Comparison of ENCODE assay signal across 1 cellular context in the genomic region with DNA sequence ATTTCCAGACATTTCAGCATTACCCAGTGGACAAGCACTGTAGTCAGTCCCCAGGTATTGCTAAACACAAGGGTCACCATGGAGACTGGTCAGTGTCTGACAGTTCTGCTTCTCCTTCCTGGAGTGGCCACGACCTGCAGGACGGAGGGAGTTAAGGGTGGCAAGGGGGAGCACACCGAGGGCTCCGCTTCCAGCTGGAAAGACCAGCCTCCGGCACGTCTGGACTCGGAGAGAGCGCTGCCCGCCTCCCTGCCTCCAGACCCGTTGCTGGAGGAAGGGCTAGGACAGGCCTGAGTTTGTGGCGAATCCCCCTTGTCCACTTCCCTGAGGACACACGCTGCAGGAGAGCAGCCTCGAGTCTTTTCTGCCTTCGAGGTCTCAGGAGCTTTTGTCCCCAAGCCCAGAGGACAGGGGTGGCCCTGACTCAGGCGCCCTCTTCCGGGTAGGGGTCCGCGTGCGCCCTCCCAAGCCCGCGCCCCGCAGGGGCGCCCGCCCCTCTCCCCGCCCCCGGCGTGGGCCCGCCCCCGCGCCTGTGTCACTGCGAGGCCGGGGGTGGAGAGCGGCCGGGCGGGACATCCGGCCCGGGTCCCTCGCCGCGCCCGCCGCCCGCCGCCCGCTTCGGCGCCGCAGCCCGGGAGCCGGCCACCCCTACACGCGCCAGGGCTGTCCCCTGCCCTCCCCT.
TF ChIP-seq lines count a peak whose summit lies in the region.

CHST14 (plus strand) TSS at position 562 of the 682 bp plus-strand sequence. CDS start 230 bp downstream, outside the sequence.

TF ChIP-seq in HepG2, 621 proteins besides CTCF, POLR2A, EP300 and RAD21 (continued from another document):
- TF ChIP-seq ZKSCAN1 (IDR thresholded peaks at IDR 0.05; ENCODE audit: low read length) = no peak
- peak; percentile 35; the same call in 1 of the 2 replicates for TF ChIP-seq ZFY (CRISPR knock-in tag; IDR thresholded peaks at IDR 0.05)
- TF ChIP-seq, protein P1, sequence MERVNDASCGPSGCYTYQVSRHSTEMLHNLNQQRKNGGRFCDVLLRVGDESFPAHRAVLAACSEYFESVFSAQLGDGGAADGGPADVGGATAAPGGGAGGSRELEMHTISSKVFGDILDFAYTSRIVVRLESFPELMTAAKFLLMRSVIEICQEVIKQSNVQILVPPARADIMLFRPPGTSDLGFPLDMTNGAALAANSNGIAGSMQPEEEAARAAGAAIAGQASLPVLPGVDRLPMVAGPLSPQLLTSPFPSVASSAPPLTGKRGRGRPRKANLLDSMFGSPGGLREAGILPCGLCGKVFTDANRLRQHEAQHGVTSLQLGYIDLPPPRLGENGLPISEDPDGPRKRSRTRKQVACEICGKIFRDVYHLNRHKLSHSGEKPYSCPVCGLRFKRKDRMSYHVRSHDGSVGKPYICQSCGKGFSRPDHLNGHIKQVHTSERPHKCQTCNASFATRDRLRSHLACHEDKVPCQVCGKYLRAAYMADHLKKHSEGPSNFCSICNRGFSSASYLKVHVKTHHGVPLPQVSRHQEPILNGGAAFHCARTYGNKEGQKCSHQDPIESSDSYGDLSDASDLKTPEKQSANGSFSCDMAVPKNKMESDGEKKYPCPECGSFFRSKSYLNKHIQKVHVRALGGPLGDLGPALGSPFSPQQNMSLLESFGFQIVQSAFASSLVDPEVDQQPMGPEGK (CRISPR knock-in tag; IDR thresholded peaks at IDR 0.05) = 0 out of 2 replicates have a peak, but pooled peaks have one; percentile 38
- peak; percentile 90 for TF ChIP-seq ZNF770 (CRISPR knock-in tag; IDR thresholded peaks at IDR 0.05)
- TF ChIP-seq ZNF550 (CRISPR knock-in tag; IDR thresholded peaks at IDR 0.05; ENCODE audit: borderline replicate concordance) = 0 out of 2 replicates have a peak, but pooled peaks have one; percentile 41
- TF ChIP-seq ZSCAN20 (CRISPR knock-in tag; IDR thresholded peaks at IDR 0.05; ENCODE audit: borderline replicate concordance) = peak; percentile 59; the same call in 1 of the 2 replicates
- TF ChIP-seq RXRA (CRISPR knock-in tag; IDR thresholded peaks at IDR 0.05) = peak; percentile 13; the same call in 1 of the 2 replicates
- TF ChIP-seq KDM2A (CRISPR knock-in tag; IDR thresholded peaks at IDR 0.05; ENCODE audit: borderline replicate concordance, low read depth) = peak; percentile 75; the same call in 1 of the 2 replicates
- no peak for TF ChIP-seq SOX5 (CRISPR knock-in tag; IDR thresholded peaks at IDR 0.05; ENCODE audit: borderline replicate concordance)
- TF ChIP-seq ZNF768 (CRISPR knock-in tag; IDR thresholded peaks at IDR 0.05) = 0 out of 2 replicates have a peak, but pooled peaks have one; percentile 16
- no peak for TF ChIP-seq ZNF616 (CRISPR knock-in tag; IDR thresholded peaks at IDR 0.05; ENCODE audit: low read depth)
- peak; percentile 39; the same call in 1 of the 2 replicates for TF ChIP-seq MYC (CRISPR knock-in tag; IDR thresholded peaks at IDR 0.05; ENCODE audit: borderline replicate concordance)
- peak; percentile 12; the same call in 1 of the 2 replicates for TF ChIP-seq CCDC6 (CRISPR knock-in tag; IDR thresholded peaks at IDR 0.05)
- no peak for TF ChIP-seq ZIK1 (CRISPR knock-in tag; IDR thresholded peaks at IDR 0.05; ENCODE audit: borderline replicate concordance, low read depth)
- TF ChIP-seq, protein P2, sequence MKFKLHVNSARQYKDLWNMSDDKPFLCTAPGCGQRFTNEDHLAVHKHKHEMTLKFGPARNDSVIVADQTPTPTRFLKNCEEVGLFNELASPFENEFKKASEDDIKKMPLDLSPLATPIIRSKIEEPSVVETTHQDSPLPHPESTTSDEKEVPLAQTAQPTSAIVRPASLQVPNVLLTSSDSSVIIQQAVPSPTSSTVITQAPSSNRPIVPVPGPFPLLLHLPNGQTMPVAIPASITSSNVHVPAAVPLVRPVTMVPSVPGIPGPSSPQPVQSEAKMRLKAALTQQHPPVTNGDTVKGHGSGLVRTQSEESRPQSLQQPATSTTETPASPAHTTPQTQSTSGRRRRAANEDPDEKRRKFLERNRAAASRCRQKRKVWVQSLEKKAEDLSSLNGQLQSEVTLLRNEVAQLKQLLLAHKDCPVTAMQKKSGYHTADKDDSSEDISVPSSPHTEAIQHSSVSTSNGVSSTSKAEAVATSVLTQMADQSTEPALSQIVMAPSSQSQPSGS (CRISPR knock-in tag; IDR thresholded peaks at IDR 0.05) = no peak
- TF ChIP-seq ZNF687 (CRISPR knock-in tag; IDR thresholded peaks at IDR 0.05) = peak; percentile 71
- TF ChIP-seq HOXA3 (CRISPR knock-in tag; IDR thresholded peaks at IDR 0.05) = 0 out of 2 replicates have a peak, but pooled peaks have one; percentile 37
- TF ChIP-seq, protein P3, sequence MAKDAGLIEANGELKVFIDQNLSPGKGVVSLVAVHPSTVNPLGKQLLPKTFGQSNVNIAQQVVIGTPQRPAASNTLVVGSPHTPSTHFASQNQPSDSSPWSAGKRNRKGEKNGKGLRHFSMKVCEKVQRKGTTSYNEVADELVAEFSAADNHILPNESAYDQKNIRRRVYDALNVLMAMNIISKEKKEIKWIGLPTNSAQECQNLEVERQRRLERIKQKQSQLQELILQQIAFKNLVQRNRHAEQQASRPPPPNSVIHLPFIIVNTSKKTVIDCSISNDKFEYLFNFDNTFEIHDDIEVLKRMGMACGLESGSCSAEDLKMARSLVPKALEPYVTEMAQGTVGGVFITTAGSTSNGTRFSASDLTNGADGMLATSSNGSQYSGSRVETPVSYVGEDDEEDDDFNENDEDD (CRISPR knock-in tag; IDR thresholded peaks at IDR 0.05; ENCODE audit: borderline replicate concordance) = peak; percentile 42; the same call in 1 of the 2 replicates
- TF ChIP-seq CEBPB (IDR thresholded peaks at IDR 0.05; ENCODE audit: borderline replicate concordance, low read depth, low read length) = peak; percentile 84
- 0 out of 2 replicates have a peak, but pooled peaks have one; percentile 34 for TF ChIP-seq ZNF772 (CRISPR knock-in tag; IDR thresholded peaks at IDR 0.05)
- TF ChIP-seq SIX4 (CRISPR knock-in tag; IDR thresholded peaks at IDR 0.05) = no peak
- 0 out of 2 replicates have a peak, but pooled peaks have one; percentile 16 for TF ChIP-seq ZNF782 (CRISPR knock-in tag; IDR thresholded peaks at IDR 0.05; ENCODE audit: borderline replicate concordance)
- TF ChIP-seq KLF6 (CRISPR knock-in tag; IDR thresholded peaks at IDR 0.05) = no peak
